Comparison of ENCODE assay signal across 8 cellular contexts in genomic region chr4:82797048-82797590, GRCh38. TPM values are rescaled to one million over a fixed set of nuclear protein-coding genes. Genes with fewer than 3 reads are reported as not detected.
DNase-seq lines count a peak whose midpoint lies in the region; ATAC-seq lines count a peak whose summit lies in the region.

No MANE protein-coding gene starts in this region.

- CTCF ChIA-PET in activated CD8-positive, alpha-beta memory T cell treated with anti-CD3 and anti-CD28 coated beads, Interleukin-2, amount 10 ng/mL, durations not matched to agents 7 days and 5 days (lab: Charles Lee) = no interaction called here

- H3K9me3 Mint-ChIP-seq in activated CD8-positive, alpha-beta memory T cell treated with anti-CD3 and anti-CD28 coated beads, Interleukin-2, amount 10 ng/mL, durations not matched to agents 7 days and 5 days (ENCODE audit: low read depth) = no peaks in the 10 kb centered on the region
- no peaks in the 10 kb centered on the region for H3K9me3 Mint-ChIP-seq in activated naive CD8-positive, alpha-beta T cell treated with anti-CD3 and anti-CD28 coated beads for 36 hours

- H3K4me1 Mint-ChIP-seq in activated CD8-positive, alpha-beta memory T cell treated with anti-CD3 and anti-CD28 coated beads, Interleukin-2, amount 10 ng/mL, durations not matched to agents 7 days and 5 days = peaks cover 19% of the 10 kb centered on the region
- peaks cover 10% of the 10 kb centered on the region for H3K4me1 Mint-ChIP-seq in activated naive CD8-positive, alpha-beta T cell treated with anti-CD3 and anti-CD28 coated beads for 36 hours

- no peaks in the 10 kb centered on the region for H3K36me3 Mint-ChIP-seq in activated CD8-positive, alpha-beta memory T cell treated with anti-CD3 and anti-CD28 coated beads, Interleukin-2, amount 10 ng/mL, durations not matched to agents 7 days and 5 days
- H3K36me3 Mint-ChIP-seq in activated naive CD8-positive, alpha-beta T cell treated with anti-CD3 and anti-CD28 coated beads for 36 hours = no peaks in the 10 kb centered on the region

- no peak overlapping the region for H3K27ac Mint-ChIP-seq in activated CD8-positive, alpha-beta memory T cell treated with anti-CD3 and anti-CD28 coated beads, Interleukin-2, amount 10 ng/mL, durations not matched to agents 7 days and 5 days
- H3K27ac Mint-ChIP-seq in activated naive CD8-positive, alpha-beta T cell treated with anti-CD3 and anti-CD28 coated beads for 36 hours = no peak overlapping the region

- peaks cover 40% of the 10 kb centered on the region for H3K27me3 Mint-ChIP-seq in activated CD8-positive, alpha-beta memory T cell treated with anti-CD3 and anti-CD28 coated beads, Interleukin-2, amount 10 ng/mL, durations not matched to agents 7 days and 5 days
- peaks cover 44% of the 10 kb centered on the region for H3K27me3 Mint-ChIP-seq in activated naive CD8-positive, alpha-beta T cell treated with anti-CD3 and anti-CD28 coated beads for 36 hours

- no peak for ATAC-seq in activated CD8-positive, alpha-beta memory T cell treated with anti-CD3 and anti-CD28 coated beads, Interleukin-2, amount 10 ng/mL, durations not matched to agents 7 days and 5 days

- peak overlapping the region; percentile 77 for H3K4me3 Mint-ChIP-seq in activated CD8-positive, alpha-beta memory T cell treated with anti-CD3 and anti-CD28 coated beads, Interleukin-2, amount 10 ng/mL, durations not matched to agents 7 days and 5 days
- peak overlapping the region; percentile 72 for H3K4me3 Mint-ChIP-seq in activated naive CD8-positive, alpha-beta T cell treated with anti-CD3 and anti-CD28 coated beads for 36 hours

- DNase-seq in activated CD8-positive, alpha-beta memory T cell treated with anti-CD3 and anti-CD28 coated beads, Interleukin-2, amount 10 ng/mL, durations not matched to agents 7 days and 5 days = no peak
- DNase-seq in activated CD8-positive, alpha-beta memory T cell treated with anti-CD3 and anti-CD28 coated beads, Interleukin-2, amount 50 U/mL, for 4 hours = no peak
- DNase-seq in activated naive CD8-positive, alpha-beta T cell treated with anti-CD3 and anti-CD28 coated beads for 36 hours = no peak
- DNase-seq in iPS-NIHi7 (ENCODE audit: extremely low spot score) (peak; percentile 69), substantia nigra (lab: John Stamatoyannopoulos, UW) (peak in 21 of 49 donors; percentile 4 to 73 (median 42)), NCI-H524 treated with DMSO at 0.1 percent for 48 hours (lab: John Stamatoyannopoulos, UW) (no peak)
- DNase-seq in central memory CD4-positive, alpha-beta T cell = no peak
- no peak for DNase-seq in stimulated activated CD8-positive, alpha-beta memory T cell treated with anti-CD3 and anti-CD28 coated beads, Interleukin-4, amount 100 ng/mL, for 48 hours

- H3K27ac ChIP-seq in substantia nigra (ENCODE audit: low read depth, low read length, poor library complexity, severe bottlenecking) = peak overlapping the region; percentile 93

RNA-seq across cellular contexts. Expression of gene SCD5, which starts 1.5 kb away (rescaled TPM):
- 1 to 10 TPM; 6.4 to 8.2 TPM for total RNA-seq in activated CD8-positive, alpha-beta memory T cell treated with anti-CD3 and anti-CD28 coated beads, Interleukin-2, amount 10 ng/mL, durations not matched to agents 7 days and 5 days
- 1 to 10 TPM; 3.8 to 4.0 TPM for total RNA-seq in activated naive CD8-positive, alpha-beta T cell treated with anti-CD3 and anti-CD28 coated beads for 36 hours
